13 cellular contexts compared by ENCODE assay signal in the genomic region with DNA sequence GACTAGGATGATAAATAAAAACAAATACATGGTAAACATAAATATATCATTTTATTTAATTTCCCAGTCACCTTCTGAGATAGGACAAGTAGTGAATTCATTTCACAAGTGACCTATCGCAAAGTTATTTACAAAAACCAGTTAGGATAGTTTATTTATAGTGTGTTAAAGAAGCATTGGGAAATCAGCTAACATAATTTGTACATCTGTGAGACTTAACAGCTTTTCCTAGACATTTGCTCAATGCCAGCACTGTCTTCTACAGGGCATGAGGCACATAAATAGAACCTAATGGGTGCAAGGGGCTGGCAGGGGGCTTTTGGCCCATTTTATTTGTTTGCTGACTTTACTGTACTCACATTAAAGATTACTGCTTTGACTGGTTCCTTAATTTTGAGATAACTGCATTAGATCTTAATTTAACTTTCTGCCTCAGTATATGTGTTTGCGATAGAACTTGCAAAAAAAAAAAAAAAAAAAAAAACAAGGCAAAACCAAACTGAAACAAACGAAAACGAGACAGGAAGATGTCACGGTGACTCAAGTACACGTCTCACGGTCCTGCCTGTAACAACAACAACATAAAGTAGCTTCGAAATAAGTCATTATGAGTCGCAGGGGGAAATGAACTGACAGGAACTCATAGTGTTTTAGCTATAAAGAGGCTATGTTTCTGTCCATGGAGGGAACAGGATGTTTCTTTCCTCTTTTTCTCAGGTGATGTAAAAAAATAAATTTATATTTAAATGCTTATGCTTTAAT.
A peak's percentile ranks its signal among the peaks of the same experiment; 100 is the strongest.
DNase-seq lines count a peak whose midpoint lies in the region; ATAC-seq and TF ChIP-seq lines count a peak whose summit lies in the region.
"Had no signal": no experiment of that assay in that cellular context is flagged by ENCODE, and none has a peak within 500 bp of the region (broad histone marks: within the 10 kb centered on the region; RNA-seq: fewer than 3 reads in every experiment).

No MANE protein-coding gene starts in this region.

- TF ChIP-seq CTCF in GM10248 (IDR thresholded peaks at IDR 0.05; ENCODE audit: control extremely low read depth, extremely low read depth, low read depth, missing control alignments) (no peak), Calu3 (IDR thresholded peaks at IDR 0.05; ENCODE audit: unreplicated experiment) (no peak)

- POLR2A ChIA-PET in GM10248 (lab: Yijun Ruan, JAX) = no interaction called here

- CTCF ChIA-PET in GM10248 (lab: Yijun Ruan, JAX) = no interaction called here
- CTCF ChIA-PET in Calu3 (lab: Charles Lee) = no interaction called here

- intact Hi-C loops in left cardiac atrium (cut with DNase I) = no loop called here
- intact Hi-C loops in Calu3 (cut with micrococcal nuclease; ENCODE audit: unreplicated experiment) = no loop called here

- DNase-seq in ACHN = peak; percentile 9
- DNase-seq in GM10248 (ENCODE audit: extremely low spot score) = peak; percentile 23
- DNase-seq in RKO (ENCODE audit: low spot score) = peak; percentile 95
- peak; percentile 47 for DNase-seq in fibroblast of peridontal ligament (ENCODE audit: extremely low read depth)
- no peak for DNase-seq in left cardiac atrium
- DNase-seq in Calu3 = no peak
- DNase-seq: cerebellar nuclear complex, NCI-H1930, T1000, transverse colon had no signal

- H3K27me3 Mint-ChIP-seq in Calu3 (ENCODE audit: unreplicated experiment) = no peaks in the 10 kb centered on the region

- in situ Hi-C loops in ACHN (cut with HindIII; ENCODE audit: low pct_ligation_motif_present, low pct_unique_long_range_greater_than_20kb, low sequenced_read_pairs) = no loop called here

- H3K27ac Mint-ChIP-seq in Calu3 (ENCODE audit: unreplicated experiment) = no peak overlapping the region
- H3K27ac Mint-ChIP-seq: activated T-helper 1 cell treated with anti-CD3 and anti-CD28 coated beads, Interleukin-12 subunit alpha, Interleukin-12 subunit beta, Interleukin-2, Interleukin-4 antibody, amounts not matched to agents 30 ng/mL and 10 ng/mL and 1 ng/mL, durations not matched to agents 14 hours and 24 hours and 36 hours had no signal

- no peaks in the 10 kb centered on the region for H3K9me3 Mint-ChIP-seq in Calu3 (ENCODE audit: low read depth, unreplicated experiment)
- H3K9me3 Mint-ChIP-seq: activated T-helper 1 cell treated with anti-CD3 and anti-CD28 coated beads, Interleukin-12 subunit alpha, Interleukin-12 subunit beta, Interleukin-2, Interleukin-4 antibody, amounts not matched to agents 30 ng/mL and 10 ng/mL and 1 ng/mL, durations not matched to agents 14 hours and 24 hours and 36 hours had no signal

- H3K36me3 Mint-ChIP-seq in Calu3 (ENCODE audit: insufficient read depth, unreplicated experiment) = no peaks in the 10 kb centered on the region

- H3K4me3 Mint-ChIP-seq in Calu3 (ENCODE audit: low read depth, unreplicated experiment) = no peak overlapping the region
- H3K4me3 Mint-ChIP-seq: activated T-helper 1 cell treated with anti-CD3 and anti-CD28 coated beads, Interleukin-12 subunit alpha, Interleukin-12 subunit beta, Interleukin-2, Interleukin-4 antibody, amounts not matched to agents 30 ng/mL and 10 ng/mL and 1 ng/mL, durations not matched to agents 14 hours and 24 hours and 36 hours had no signal

- H3K4me1 Mint-ChIP-seq in Calu3 (ENCODE audit: low read depth, unreplicated experiment) = peaks cover 8% of the 10 kb centered on the region

- BruUV-seq in Calu3 (replicated peaks; lab: Mats Ljungman, UMichigan) = no TSS peak

- ATAC-seq in GM21515 (IDR thresholded peaks at IDR 0.05; ENCODE audit: unreplicated experiment) = no peak
- no peak for ATAC-seq in left cardiac atrium
- no peak for ATAC-seq in GM18517 (IDR thresholded peaks at IDR 0.05; ENCODE audit: unreplicated experiment)

Comparison
In these comparisons a context has a peak if more than half of its experiments do, and no peak if none do; other contexts are left out.
1. DNase-seq: peak in ACHN (single experiment), GM10248 (single experiment), RKO (single experiment) and fibroblast of peridontal ligament (single experiment); none in left cardiac atrium (single experiment) and Calu3 (single experiment).